23 cellular contexts compared by ENCODE assay signal in the genomic region with DNA sequence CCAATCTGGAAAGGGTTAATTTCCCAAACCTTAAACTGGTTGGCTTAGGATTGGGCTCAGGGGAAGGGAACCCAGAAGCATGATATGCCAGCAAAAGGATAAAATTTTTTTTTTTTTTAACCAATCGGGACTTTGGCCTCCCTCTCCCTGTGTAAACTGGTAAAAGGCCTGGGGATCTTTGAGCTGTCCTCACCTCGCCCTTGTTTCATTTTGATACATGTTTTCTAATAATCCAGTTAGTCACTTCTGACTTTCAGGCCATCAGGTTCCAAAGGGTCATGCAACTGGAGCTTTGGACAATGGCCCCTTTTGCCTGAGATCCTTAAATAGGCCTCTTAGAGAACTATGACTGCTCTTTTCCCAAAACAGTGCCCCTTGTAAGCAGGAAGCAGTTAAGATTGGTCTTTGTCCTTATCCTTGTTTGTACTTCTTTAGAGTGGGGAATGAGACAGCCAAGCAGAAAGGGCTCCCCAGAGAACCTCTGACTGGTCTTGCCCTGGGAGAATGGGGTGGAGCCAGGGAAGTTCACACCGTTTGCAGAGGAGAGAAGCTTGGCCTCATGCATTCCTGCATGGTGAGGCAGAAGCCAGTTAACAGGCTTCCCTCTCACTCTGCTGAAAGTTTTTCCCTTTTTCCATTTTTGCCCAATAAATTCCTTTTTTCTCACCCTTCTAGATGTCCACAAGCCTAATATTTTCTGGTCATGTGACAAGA.
A peak's percentile ranks its signal among the peaks of the same experiment; 100 is the strongest.
DNase-seq lines count a peak whose midpoint lies in the region; ATAC-seq and TF ChIP-seq lines count a peak whose summit lies in the region.
"Had no signal": no experiment of that assay in that cellular context is flagged by ENCODE, and none has a peak within 500 bp of the region (broad histone marks: within the 10 kb centered on the region; RNA-seq: fewer than 3 reads in every experiment).

No MANE protein-coding gene starts in this region.

- no peaks in the 10 kb centered on the region for H3F3A ChIP-seq in GM23338 (replicated peaks; ENCODE audit: low read depth)

- no peaks in the 10 kb centered on the region for H3K4me1 Mint-ChIP-seq in GM23338

- no peaks in the 10 kb centered on the region for H3K4me1 ChIP-seq in RWPE2 (ENCODE audit: insufficient read depth, poor library complexity, severe bottlenecking)
- peaks cover 10% of the 10 kb centered on the region for H3K4me1 ChIP-seq in mesodermal cell (ENCODE audit: control insufficient read depth, insufficient read depth, low read length, poor library complexity, severe bottlenecking)
- H3K4me1 ChIP-seq in GM23338 (ENCODE audit: insufficient read depth): no peaks in the 10 kb centered on the region
- H3K4me1 ChIP-seq: body of pancreas, esophagus squamous epithelium had no signal

- ATAC-seq in RWPE2 (ENCODE audit: low read depth): peak; percentile 49; the same call in 1 of the 3 replicates
- ATAC-seq in GM23338: no peak
- ATAC-seq: body of pancreas had no signal

- 47 to 67% methylated on average over 3 of the region's 3 CpGs for WGBS in mesodermal cell (ENCODE audit: insufficient coverage in 2 of 2), 2 experiments

- no peak overlapping the region for H3K27ac Mint-ChIP-seq in GM23338
- H3K27ac Mint-ChIP-seq: activated naive CD4-positive, alpha-beta T cell treated with anti-CD3 and anti-CD28 coated beads for 36 hours had no signal

- peaks cover 11% of the 10 kb centered on the region; the same call in 1 of the 3 replicates for H3K36me3 Mint-ChIP-seq in GM23338 (ENCODE audit: low read depth)

- no peaks in the 10 kb centered on the region for H3K9me2 ChIP-seq in GM23338 (ENCODE audit: insufficient read depth)

- no peak overlapping the region for H2AFZ ChIP-seq in GM23338

- no peak overlapping the region for H3K27ac ChIP-seq in RWPE2 (ENCODE audit: poor library complexity, severe bottlenecking)
- H3K27ac ChIP-seq in mesodermal cell (ENCODE audit: low read depth, low read length, severe bottlenecking): peak overlapping the region; percentile 75
- H3K27ac ChIP-seq in GM23338 (ENCODE audit: low read depth): no peak overlapping the region
- H3K27ac ChIP-seq: body of pancreas, esophagus squamous epithelium, SK-N-MC, thoracic aorta had no signal

- TF ChIP-seq CTCF in RWPE2 (IDR thresholded peaks at IDR 0.05; ENCODE audit: poor library complexity, severe bottlenecking) (no peak), fibroblast of mammary gland (conservative IDR thresholded peaks at IDR 0.05; ENCODE audit: control insufficient read depth, insufficient read depth, low read depth, low read length) (no peak), GM23338 (conservative IDR thresholded peaks at IDR 0.05; ENCODE audit: low read depth in 2 of 2) (no peak)

- H3K9me3 ChIP-seq in RWPE2 (ENCODE audit: severe bottlenecking): peaks cover 5% of the 10 kb centered on the region
- H3K9me3 ChIP-seq in mesodermal cell (ENCODE audit: control insufficient read depth, low read length): no peaks in the 10 kb centered on the region
- H3K9me3 ChIP-seq: body of pancreas, thoracic aorta had no signal

- peaks cover 81% of the 10 kb centered on the region for H3K9me3 Mint-ChIP-seq in GM23338

- H4K20me1 ChIP-seq in GM23338 (replicated peaks; ENCODE audit: insufficient read depth): no peaks in the 10 kb centered on the region

- H3K79me2 ChIP-seq in GM23338 (replicated peaks; ENCODE audit: insufficient read depth): no peaks in the 10 kb centered on the region

- peaks cover 2% of the 10 kb centered on the region for H3K27me3 Mint-ChIP-seq in GM23338 (ENCODE audit: insufficient read depth, low read depth, poor library complexity)

- no peak overlapping the region for H3K4me3 Mint-ChIP-seq in GM23338
- H3K4me3 Mint-ChIP-seq: activated naive CD4-positive, alpha-beta T cell treated with anti-CD3 and anti-CD28 coated beads for 36 hours had no signal

- DNase-seq in Daoy (ENCODE audit: low read depth) (peak; percentile 14), RWPE2 (ENCODE audit: low spot score) (no peak), fibroblast of mammary gland (ENCODE audit: low read depth) (peak; percentile 14), epidermal melanocyte (ENCODE audit: insufficient read length, low spot score) (no peak), cortex of kidney (lab: John Stamatoyannopoulos, UW) (no peak), GM23338 (ENCODE audit: low spot score) (no peak)
- DNase-seq in stimulated activated naive CD4-positive, alpha-beta T cell (lab: John Stamatoyannopoulos, UW): no peak
- DNase-seq: activated naive CD4-positive, alpha-beta T cell treated with anti-CD3 and anti-CD28 coated beads for 36 hours; AML-193; body of pancreas; Calu3; esophagus squamous epithelium; hippocampal formation; KG1; NCI-H1105; NCI-H524 treated with DMSO at 0.1 percent for 48 hours; OCI-M1; stimulated activated CD4-positive, alpha-beta T cell treated with anti-CD3 and anti-CD28 coated beads, Interleukin-4, amount 100 ng/mL, for 4 hours; stimulated activated CD8-positive, alpha-beta memory T cell treated with anti-CD3 and anti-CD28 coated beads, Interleukin-4, amount 100 ng/mL, for 48 hours; T-helper 9 cell had no signal

- H3K27me3 ChIP-seq in RWPE2 (ENCODE audit: insufficient read depth, poor library complexity, severe bottlenecking) (no peaks in the 10 kb centered on the region), GM23338 (ENCODE audit: insufficient read depth) (no peaks in the 10 kb centered on the region)
- H3K27me3 ChIP-seq: body of pancreas, esophagus squamous epithelium had no signal

- H3K4me2 ChIP-seq in GM23338: no peak overlapping the region

- H3K4me3 ChIP-seq in RWPE2 (ENCODE audit: severe bottlenecking) (no peak overlapping the region), fibroblast of mammary gland (ENCODE audit: control insufficient read depth, low read depth, low read length) (no peak overlapping the region), mesodermal cell (ENCODE audit: extremely low read depth, insufficient read depth, low read length, poor library complexity, severe bottlenecking) (no peak overlapping the region), GM23338 (no peak overlapping the region)
- H3K4me3 ChIP-seq: body of pancreas, esophagus squamous epithelium, SK-N-MC, thoracic aorta had no signal

- no peaks in the 10 kb centered on the region for H3K36me3 ChIP-seq in RWPE2 (ENCODE audit: low read depth)
- no peaks in the 10 kb centered on the region for H3K36me3 ChIP-seq in mesodermal cell (ENCODE audit: control insufficient read depth, insufficient read depth, low read length)
- peaks cover 9% of the 10 kb centered on the region; the same call in 1 of the 2 replicates for H3K36me3 ChIP-seq in GM23338 (ENCODE audit: insufficient read depth)
- H3K36me3 ChIP-seq: esophagus squamous epithelium, thoracic aorta had no signal

TF ChIP-seq in GM23338, 12 proteins besides CTCF, POLR2A, EP300 and RAD21 (continues in another document):
- no peak for TF ChIP-seq ETS1 (IDR thresholded peaks at IDR 0.05)
- TF ChIP-seq ZNF114 (CRISPR knock-in tag; IDR thresholded peaks at IDR 0.05): no peak
- no peak for TF ChIP-seq CREB1 (CRISPR knock-in tag; IDR thresholded peaks at IDR 0.05; ENCODE audit: low read depth)
- TF ChIP-seq JUNB (IDR thresholded peaks at IDR 0.05; ENCODE audit: unreplicated experiment): no peak
- no peak for TF ChIP-seq ZNF331 (CRISPR knock-in tag; IDR thresholded peaks at IDR 0.05; ENCODE audit: low read depth)

Comparison
In these comparisons a context has a peak if more than half of its experiments do, and no peak if none do; other contexts are left out.
1. DNase-seq: peak in Daoy (single experiment) and fibroblast of mammary gland (single experiment); none in RWPE2 (single experiment), epidermal melanocyte (single experiment), stimulated activated naive CD4-positive, alpha-beta T cell (0 of 6), cortex of kidney (single experiment) and GM23338 (single experiment).